ENCODE assay signal across 21 cellular contexts in the genomic region with DNA sequence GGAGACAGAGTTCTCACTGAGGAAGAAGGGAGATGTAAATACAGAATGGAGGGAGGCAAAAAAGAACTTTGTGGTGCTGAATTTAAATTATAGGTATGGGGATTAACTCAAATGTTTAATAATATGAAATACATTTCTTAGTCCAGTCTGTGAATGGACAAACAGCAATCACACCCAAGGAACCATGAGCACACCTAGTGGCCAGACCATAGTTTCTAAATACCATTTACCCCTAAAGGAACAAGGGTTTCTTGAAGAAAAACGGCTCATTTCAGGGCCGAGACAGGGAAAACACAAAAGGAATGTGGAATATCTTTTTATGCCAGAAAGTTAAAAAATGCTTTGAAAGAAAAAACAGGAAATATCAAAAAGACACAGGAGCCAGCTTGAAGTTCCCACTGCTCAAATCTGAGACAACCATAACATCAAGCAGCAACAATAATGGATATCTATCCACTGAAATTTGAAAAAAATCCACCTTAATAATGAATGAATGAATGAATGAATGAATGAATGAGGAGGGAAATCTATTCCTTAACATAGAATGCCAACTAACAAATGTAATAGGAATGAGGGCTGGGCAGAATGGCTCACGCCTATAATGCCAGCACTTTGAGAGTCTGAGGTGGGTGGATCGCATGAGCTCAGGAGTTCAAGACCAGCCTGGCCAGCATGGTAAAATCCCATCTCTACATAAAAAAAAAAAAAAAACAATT. TPM values are rescaled to one million over a fixed set of nuclear protein-coding genes. Genes with fewer than 3 reads are reported as not detected.
DNase-seq lines count a peak whose midpoint lies in the region; ATAC-seq, FAIRE-seq and TF ChIP-seq lines count a peak whose summit lies in the region.
"Had no signal": no experiment of that assay in that cellular context is flagged by ENCODE, and none has a peak within 500 bp of the region (broad histone marks: within the 10 kb centered on the region; RNA-seq: fewer than 3 reads in every experiment).

No MANE protein-coding gene starts in this region.

- TF ChIP-seq CTCF in SK-N-SH (IDR thresholded peaks at IDR 0.05) (0 out of 2 replicates have a peak, but pooled peaks have one; percentile 27), endothelial cell of umbilical vein (IDR thresholded peaks at IDR 0.05; ENCODE audit: extremely low read depth in 1 of 2, insufficient read depth in 1 of 2, low read depth in 1 of 2, low read length in 2 of 2) (peak; percentile 21 to 24)

- H3K36me3 ChIP-seq in SK-N-SH (replicated peaks in 1 of 2; ENCODE audit: control insufficient read depth in 1 of 2, insufficient read depth in 2 of 2, low read length in 1 of 2) (peaks cover 0 to 16% of the 10 kb centered on the region in 2 experiments), endothelial cell of umbilical vein (ENCODE audit: control insufficient read depth in 2 of 2, extremely low read depth in 1 of 2, insufficient read depth in 2 of 2, low read length in 2 of 2) (no peaks in the 10 kb centered on the region)
- H3K36me3 ChIP-seq: prostate gland had no signal

- H3K4me1 ChIP-seq in SK-N-SH (ENCODE audit: control insufficient read depth in 1 of 2, insufficient read depth in 2 of 2, low read depth in 1 of 2, low read length in 1 of 2) (peaks cover 0 to 1% of the 10 kb centered on the region in 2 experiments; a peak in 2 of 4 replicates), endothelial cell of umbilical vein (ENCODE audit: control insufficient read depth, extremely low read depth, insufficient read depth, low read length) (peaks cover 8% of the 10 kb centered on the region)
- H3K4me1 ChIP-seq: prostate gland had no signal

- H3K9me3 ChIP-seq in SK-N-SH: no peaks in the 10 kb centered on the region
- H3K9me3 ChIP-seq in endothelial cell of umbilical vein (replicated peaks; ENCODE audit: control insufficient read depth, insufficient read depth, low read length): no peaks in the 10 kb centered on the region
- H3K9me3 ChIP-seq: prostate gland, spleen had no signal

- H3K27ac Mint-ChIP-seq in activated T-helper 17 cell treated with anti-CD3 and anti-CD28 coated beads, Interleukin-2, amount 50 U/mL, for 72 hours: no peak overlapping the region
- H3K27ac Mint-ChIP-seq: CD4-positive, alpha-beta memory T cell; effector memory CD8-positive, alpha-beta T cell; natural killer cell had no signal

- no peak overlapping the region for H3K27ac ChIP-seq in SK-N-SH (ENCODE audit: low read depth in 2 of 2, low read length in 1 of 2)
- H3K27ac ChIP-seq in endothelial cell of umbilical vein (ENCODE audit: insufficient read depth, low read depth, low read length): no peak overlapping the region
- H3K27ac ChIP-seq: prostate gland, spleen had no signal

- H4K20me1 ChIP-seq in SK-N-SH (ENCODE audit: insufficient read depth): no peaks in the 10 kb centered on the region
- peaks cover 4% of the 10 kb centered on the region for H4K20me1 ChIP-seq in endothelial cell of umbilical vein (replicated peaks; ENCODE audit: control insufficient read depth, extremely low read depth, insufficient read depth, low read length)

- no peaks in the 10 kb centered on the region for H3K27me3 Mint-ChIP-seq in activated T-helper 17 cell treated with anti-CD3 and anti-CD28 coated beads, Interleukin-2, amount 50 U/mL, for 72 hours
- H3K27me3 Mint-ChIP-seq: CD4-positive, alpha-beta memory T cell; central memory CD8-positive, alpha-beta T cell; effector memory CD8-positive, alpha-beta T cell had no signal

- peaks cover 34% of the 10 kb centered on the region for H3K4me1 Mint-ChIP-seq in activated T-helper 17 cell treated with anti-CD3 and anti-CD28 coated beads, Interleukin-2, amount 50 U/mL, for 72 hours

- WGBS in SK-N-SH (ENCODE audit: low lambda C conversion rate): 98% methylated on average over 4 of the region's 4 CpGs

- no peaks in the 10 kb centered on the region for H3K9me1 ChIP-seq in endothelial cell of umbilical vein (replicated peaks; ENCODE audit: control insufficient read depth, extremely low read depth, insufficient read depth, low read length)

- peaks cover 39% of the 10 kb centered on the region for H3K36me3 Mint-ChIP-seq in activated T-helper 17 cell treated with anti-CD3 and anti-CD28 coated beads, Interleukin-2, amount 50 U/mL, for 72 hours (ENCODE audit: low read depth)

- peaks cover 11% of the 10 kb centered on the region for H3F3A ChIP-seq in SK-N-SH (replicated peaks; ENCODE audit: insufficient read depth)

- TF ChIP-seq RAD21 in SK-N-SH (IDR thresholded peaks at IDR 0.05; ENCODE audit: low read length): no peak

- dilution Hi-C loops in endothelial cell of umbilical vein (cut with MboI; ENCODE audit: extremely low pct_ligation_motif_present, low sequenced_read_pairs): no loop called here

- peaks cover 2% of the 10 kb centered on the region for H3K9me3 Mint-ChIP-seq in activated T-helper 17 cell treated with anti-CD3 and anti-CD28 coated beads, Interleukin-2, amount 50 U/mL, for 72 hours
- H3K9me3 Mint-ChIP-seq: effector memory CD8-positive, alpha-beta T cell had no signal

- ATAC-seq in SK-N-SH treated with all-trans-retinoic acid at 6 μM for 48 hours (no peak), sciatic nerve (no peak)
- no peak for ATAC-seq in activated T-helper 17 cell treated with anti-CD3 and anti-CD28 coated beads, Interleukin-2, amount 50 U/mL, for 72 hours (replicated peaks)
- ATAC-seq: effector memory CD8-positive, alpha-beta T cell; natural killer cell had no signal

- intact Hi-C loops in endothelial cell of umbilical vein (cut with micrococcal nuclease): no loop called here
- intact Hi-C loops in sciatic nerve (cut with DNase I): no loop called here

- H3K27me3 ChIP-seq in SK-N-SH (ENCODE audit: insufficient read depth) (no peaks in the 10 kb centered on the region), endothelial cell of umbilical vein (ENCODE audit: control insufficient read depth in 2 of 2, insufficient read depth in 2 of 2, low read length in 2 of 2) (no peaks in the 10 kb centered on the region)
- H3K27me3 ChIP-seq: spleen had no signal

- no TSS peak for BruUV-seq in endothelial cell of umbilical vein (replicated peaks; lab: Mats Ljungman, UMichigan)

- CTCF ChIA-PET in SK-N-SH (lab: Yijun Ruan, JAX): interaction anchor here (1.2 kb wide), 1 partner anchor 32 kb away, joined by 3 read pairs; no protein-coding TSS in a partner anchor
- CTCF ChIA-PET in endothelial cell of umbilical vein (lab: Charles Lee): no interaction called here

- no peak overlapping the region for H2AFZ ChIP-seq in SK-N-SH (ENCODE audit: low read depth)
- no peak overlapping the region for H2AFZ ChIP-seq in endothelial cell of umbilical vein (ENCODE audit: low read depth, low read length)

- DNase-seq in SK-N-SH: no peak
- peak; percentile 12 for DNase-seq in OCI-M1 (lab: John Stamatoyannopoulos, UW)
- no peak for DNase-seq in endothelial cell of umbilical vein (ENCODE audit: low read depth, low spot score)
- DNase-seq in sciatic nerve (ENCODE audit: low spot score): no peak
- no peak for DNase-seq in inferior parietal cortex (ENCODE audit: extremely low spot score)
- DNase-seq in HUDEP-2 (lab: John Stamatoyannopoulos, UW; ENCODE audit: unreplicated experiment in 76 of 76): no peak
- DNase-seq: activated CD4-positive, alpha-beta T cell treated with anti-CD3 and anti-CD28 coated beads for 4 hours; CD4-positive, alpha-beta memory T cell; effector memory CD8-positive, alpha-beta T cell; foreskin melanocyte; mesendoderm; natural killer cell; NCI-H1436; NCI-H2227 treated with DMSO at 0.1 percent for 48 hours; NCI-H82; spleen had no signal

- H3K79me2 ChIP-seq in SK-N-SH (ENCODE audit: insufficient read depth): peaks cover 63% of the 10 kb centered on the region
- peaks cover 29% of the 10 kb centered on the region for H3K79me2 ChIP-seq in endothelial cell of umbilical vein (ENCODE audit: control insufficient read depth, insufficient read depth, low read length)

- TF ChIP-seq POLR2A in endothelial cell of umbilical vein (IDR thresholded peaks at IDR 0.05; ENCODE audit: low read depth, low read length): no peak

- no peak overlapping the region for H3K4me3 Mint-ChIP-seq in activated T-helper 17 cell treated with anti-CD3 and anti-CD28 coated beads, Interleukin-2, amount 50 U/mL, for 72 hours
- H3K4me3 Mint-ChIP-seq: CD4-positive, alpha-beta memory T cell; central memory CD8-positive, alpha-beta T cell; effector memory CD8-positive, alpha-beta T cell; natural killer cell had no signal

- no peak for TF ChIP-seq EP300 in SK-N-SH (IDR thresholded peaks at IDR 0.05; ENCODE audit: borderline replicate concordance in 1 of 2, low read depth in 1 of 2, low read length in 1 of 2)

- H3K4me3 ChIP-seq in SK-N-SH (ENCODE audit: low read depth in 2 of 2, low read length in 1 of 2) (no peak overlapping the region), endothelial cell of umbilical vein (replicated peaks in 1 of 3; ENCODE audit: insufficient read depth in 1 of 3, low read depth in 1 of 3, low read length in 3 of 3) (no peak overlapping the region)
- H3K4me3 ChIP-seq: prostate gland, spleen had no signal

- H3K4me2 ChIP-seq in SK-N-SH: no peak overlapping the region
- no peak overlapping the region for H3K4me2 ChIP-seq in endothelial cell of umbilical vein (ENCODE audit: insufficient read depth, low read length)

- no peak for FAIRE-seq in endothelial cell of umbilical vein (lab: Jason Lieb, UNC)
- FAIRE-seq: TTC549 had no signal

- no peak overlapping the region for H3K9ac ChIP-seq in SK-N-SH
- H3K9ac ChIP-seq in endothelial cell of umbilical vein (replicated peaks; ENCODE audit: extremely low read depth, insufficient read depth, low read length): no peak overlapping the region

- POLR2A ChIA-PET in SK-N-SH (lab: Yijun Ruan, JAX): no interaction called here
- POLR2A ChIA-PET in endothelial cell of umbilical vein (lab: Charles Lee): no interaction called here

- H3K9me2 ChIP-seq in SK-N-SH: no peaks in the 10 kb centered on the region

RNA-seq across cellular contexts. Expression of a gene that starts 8.6 kb away (rescaled TPM):
- polyA plus RNA-seq in SK-N-SH (2012; rRNA removed) (0.71 and 0.88 TPM in 2 replicates), endothelial cell of umbilical vein (1.0 and 1.4 TPM in 2 replicates)
- 1.4 and 1.8 TPM in 2 replicates for polyA plus RNA-seq in SK-N-SH (2012; cell fraction: cytosol; rRNA removed)
- polyA plus RNA-seq in SK-N-SH (2012; cell fraction: nucleus; rRNA removed): 0.52 and 1.0 TPM in 2 replicates
- total RNA-seq in endothelial cell of umbilical vein (8.1 and 8.2 TPM in 2 replicates), sciatic nerve (7.2 TPM)
- polyA plus RNA-seq in endothelial cell of umbilical vein (2011; cell fraction: cytosol; rRNA removed): 1.4 and 1.6 TPM in 2 replicates
- polyA plus RNA-seq in endothelial cell of umbilical vein (2011; cell fraction: nucleus; rRNA removed): 3.6 and 5.6 TPM in 2 replicates
- 3.3 and 4.7 TPM in 2 replicates for polyA plus RNA-seq in endothelial cell of umbilical vein (2012)
- 2.1 and 3.2 TPM in 2 replicates for polyA minus RNA-seq in endothelial cell of umbilical vein
- polyA minus RNA-seq in endothelial cell of umbilical vein (2011; cell fraction: cytosol; rRNA and poly(A)+ RNA removed): 5.9 TPM
- polyA minus RNA-seq in endothelial cell of umbilical vein (2011; cell fraction: nucleus; rRNA and poly(A)+ RNA removed): 12.6 and 17.8 TPM in 2 replicates
- total RNA-seq in activated T-helper 17 cell treated with anti-CD3 and anti-CD28 coated beads, Interleukin-2, amount 50 U/mL, for 72 hours: 10 to 100 TPM; 10.6 to 26.4 TPM

RNA-seq across cellular contexts. Expression of a gene that starts 9.8 kb away (rescaled TPM):
- polyA plus RNA-seq in SK-N-SH (2012; rRNA removed): 34.1 and 40.8 TPM in 2 replicates
- polyA plus RNA-seq in SK-N-SH (2012; cell fraction: cytosol; rRNA removed): 48.7 and 73.6 TPM in 2 replicates
- polyA plus RNA-seq in SK-N-SH (2012; cell fraction: nucleus; rRNA removed): 16.4 and 24.1 TPM in 2 replicates
- total RNA-seq in endothelial cell of umbilical vein: 53.0 and 57.3 TPM in 2 replicates
- polyA plus RNA-seq in endothelial cell of umbilical vein: 21.1 and 25.5 TPM in 2 replicates
- polyA plus RNA-seq in endothelial cell of umbilical vein (2011; cell fraction: cytosol; rRNA removed): 51.5 and 54.8 TPM in 2 replicates
- polyA plus RNA-seq in endothelial cell of umbilical vein (2011; cell fraction: nucleus; rRNA removed): 22.3 and 23.9 TPM in 2 replicates
- polyA plus RNA-seq in endothelial cell of umbilical vein (2012): 49.8 and 85.9 TPM in 2 replicates
- 7.7 and 11.8 TPM in 2 replicates for polyA minus RNA-seq in endothelial cell of umbilical vein
- polyA minus RNA-seq in endothelial cell of umbilical vein (2011; cell fraction: cytosol; rRNA and poly(A)+ RNA removed): 12.4 TPM
- 8.8 and 13.8 TPM in 2 replicates for polyA minus RNA-seq in endothelial cell of umbilical vein (2011; cell fraction: nucleus; rRNA and poly(A)+ RNA removed)
- 16.1 TPM for total RNA-seq in sciatic nerve
- 10 to 100 TPM; 39.9 to 74.0 TPM for total RNA-seq in activated T-helper 17 cell treated with anti-CD3 and anti-CD28 coated beads, Interleukin-2, amount 50 U/mL, for 72 hours
